In genomic region chr2:68157402-68158133, GRCh38 we compare ENCODE assay signal across 8 cellular contexts. TPM values are rescaled to one million over a fixed set of nuclear protein-coding genes. Genes with fewer than 3 reads are reported as not detected.
DNase-seq lines count a peak whose midpoint lies in the region; ATAC-seq and TF ChIP-seq lines count a peak whose summit lies in the region.

TSS of gene PNO1 (plus strand) at chr2:68157888. CDS start at chr2:68157935, 47 bp downstream.

- 0 out of 2 replicates have a peak, but pooled peaks have one; percentile 5 for TF ChIP-seq CTCF in GM12875 (IDR thresholded peaks at IDR 0.05; ENCODE audit: borderline replicate concordance, insufficient read depth, low read depth, low read length)
- no peak for TF ChIP-seq CTCF in cardiac muscle cell (IDR thresholded peaks at IDR 0.05; ENCODE audit: low read depth, low read length)
- peak; percentile 10 for TF ChIP-seq CTCF in parathyroid adenoma (IDR thresholded peaks at IDR 0.05)
- TF ChIP-seq CTCF in tibial nerve (IDR thresholded peaks at IDR 0.05), result peak in 1 of 5 experiments; percentile 47

- H2AFZ ChIP-seq in parathyroid adenoma, result peak within 1 kb of the TSS; percentile 96

- TF ChIP-seq EP300 in tibial nerve (IDR thresholded peaks at IDR 0.05), result peak; percentile 76 to 93

- H3K4me1 ChIP-seq in adipocyte (ENCODE audit: control insufficient read depth, insufficient read depth, low read length) (peaks cover 21% of the 10 kb centered on the region), cardiac muscle cell (ENCODE audit: low read depth) (peaks cover 17% of the 10 kb centered on the region), parathyroid adenoma (peaks cover 4% of the 10 kb centered on the region), tibial nerve (peaks cover 5 to 44% (median 22%) of the 10 kb centered on the region in 4 donors)

- no peaks in the 10 kb centered on the region for H3K27me3 ChIP-seq in adipocyte (replicated peaks; ENCODE audit: control insufficient read depth, insufficient read depth, low read length)
- no peaks in the 10 kb centered on the region for H3K27me3 ChIP-seq in cardiac muscle cell
- no peaks in the 10 kb centered on the region for H3K27me3 ChIP-seq in parathyroid adenoma (ENCODE audit: control insufficient read depth, insufficient read depth, low read length)
- no peaks in the 10 kb centered on the region for H3K27me3 ChIP-seq in tibial nerve

- peak; percentile 94 for ATAC-seq in HG02798 (IDR thresholded peaks at IDR 0.05; ENCODE audit: poor library complexity, unreplicated experiment)

- H3K9ac ChIP-seq in adipocyte (ENCODE audit: low read length) (peak within 1 kb of the TSS; percentile 91), parathyroid adenoma (peak within 1 kb of the TSS; percentile 20)

- H3K4me3 ChIP-seq in GM12875 (ENCODE audit: low read depth, low read length), result peak within 1 kb of the TSS; percentile 88
- H3K4me3 ChIP-seq in adipocyte (ENCODE audit: low read length), result peak within 1 kb of the TSS; percentile 92
- peak within 1 kb of the TSS; percentile 57 for H3K4me3 ChIP-seq in cardiac muscle cell
- H3K4me3 ChIP-seq in parathyroid adenoma (ENCODE audit: low read depth, low read length), result peak within 1 kb of the TSS; percentile 86
- peak within 1 kb of the TSS; percentile 73 to 93 (median 88) for H3K4me3 ChIP-seq in tibial nerve

- 0 to 1% methylated on average over 37 to 42 of the region's 44 CpGs for WGBS in tibial nerve, 2 donors

- peaks cover 25% of the 10 kb centered on the region for H3K36me3 ChIP-seq in adipocyte (ENCODE audit: control insufficient read depth, insufficient read depth, low read length, severe bottlenecking)
- peaks cover 21% of the 10 kb centered on the region for H3K36me3 ChIP-seq in cardiac muscle cell
- no peaks in the 10 kb centered on the region for H3K36me3 ChIP-seq in parathyroid adenoma (ENCODE audit: control insufficient read depth, insufficient read depth, low read length)
- H3K36me3 ChIP-seq in tibial nerve, result peaks cover 0 to 26% (median 5%) of the 10 kb centered on the region in 3 donors

- no peaks in the 10 kb centered on the region for H3K9me3 ChIP-seq in adipocyte (ENCODE audit: control insufficient read depth, low read length)
- H3K9me3 ChIP-seq in cardiac muscle cell (ENCODE audit: low read depth), result no peaks in the 10 kb centered on the region
- H3K9me3 ChIP-seq in parathyroid adenoma (ENCODE audit: control insufficient read depth, low read length), result no peaks in the 10 kb centered on the region
- no peaks in the 10 kb centered on the region for H3K9me3 ChIP-seq in tibial nerve

- H3K79me2 ChIP-seq in parathyroid adenoma, result peaks cover 7% of the 10 kb centered on the region

- H3K27ac ChIP-seq in cardiac muscle cell (peak within 1 kb of the TSS; percentile 98), parathyroid adenoma (peak within 1 kb of the TSS; percentile 95), tibial nerve (peak within 1 kb of the TSS; percentile 80 to 92 (median 87))

- H3K4me2 ChIP-seq in parathyroid adenoma (ENCODE audit: low read length), result peak within 1 kb of the TSS; percentile 97

- DNase-seq in NCI-H1436 (lab: John Stamatoyannopoulos, UW), result peak; percentile 93
- peak; percentile 97 for DNase-seq in T follicular helper cell (ENCODE audit: low read depth)
- peak; percentile 98 for DNase-seq in adipocyte (ENCODE audit: low read depth)
- DNase-seq in cardiac muscle cell (ENCODE audit: low read depth in 1 of 2, low spot score in 1 of 2), result peak; percentile 96 to 97
- DNase-seq in tibial nerve (ENCODE audit: low spot score in 2 of 2), result peak; percentile 93 to 97

- TF ChIP-seq POLR2A in tibial nerve (IDR thresholded peaks at IDR 0.05), result peak in 1 of 2 donors; percentile 27

RNA-seq across cellular contexts. Expression of gene PNO1, which starts in this region (rescaled TPM):
- total RNA-seq in cardiac muscle cell, result 10.7 and 19.3 TPM in 2 replicates
- polyA plus RNA-seq in cardiac muscle cell, result 18.5 and 22.6 TPM in 2 replicates
- 10 to 100 TPM; 12.7 to 28.5 (median 15.4) TPM for total RNA-seq in tibial nerve

Comparison
In these comparisons a context has a peak if more than half of its experiments do, and no peak if none do; other contexts are left out.
1. Peak in every context shown above with its lines: DNase-seq, ATAC-seq, H3K4me3 ChIP-seq and H3K27ac ChIP-seq.